In the genomic region with DNA sequence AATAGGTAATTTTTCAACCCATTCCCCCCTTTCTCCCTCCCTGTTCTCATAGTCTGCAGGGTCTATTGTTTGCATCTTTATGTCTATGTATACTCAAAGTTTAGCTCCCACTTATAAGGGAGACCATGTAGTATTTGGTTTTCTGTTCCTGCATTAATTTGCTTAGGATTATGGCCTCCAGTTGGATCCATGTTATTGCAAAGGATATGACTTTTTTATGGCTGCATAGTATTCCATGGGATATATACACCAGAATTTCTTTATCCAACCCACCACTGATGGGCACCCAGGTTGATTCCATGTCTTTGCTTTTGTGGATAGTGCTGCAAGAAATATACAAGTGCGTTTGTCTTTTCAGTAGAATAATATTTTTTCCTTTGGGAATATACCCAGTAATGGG, we compare ENCODE assay signal across 34 cellular contexts.
"Had no signal": no experiment of that assay in that cellular context is flagged by ENCODE, and none has a peak within 500 bp of the region (broad histone marks: within the 10 kb centered on the region; RNA-seq: fewer than 3 reads in every experiment).

No MANE protein-coding gene starts in this region.

- H3K4me3 ChIP-seq: MG63 had no signal

- H3K9me3 ChIP-seq: MG63 had no signal

- H3K36me3 ChIP-seq: MG63 had no signal

- H3K27me3 ChIP-seq: MG63 had no signal

- DNase-seq: Karpas-422, Kasumi-1, MG63, MM.1S, MV-4-11, NCI-H1048, NCI-H1092, NCI-H1092 treated with DMSO at 0.1 percent for 48 hours, NCI-H1105, NCI-H1105 treated with DMSO at 0.1 percent for 48 hours, NCI-H1417, NCI-H1417 treated with DMSO at 0.1 percent for 48 hours, NCI-H1436, NCI-H1436 treated with DMSO at 0.1 percent for 48 hours, NCI-H146, NCI-H1694, NCI-H1694 treated with DMSO at 0.1 percent for 48 hours, NCI-H187, NCI-H187 treated with DMSO at 0.1 percent for 48 hours, NCI-H1930, NCI-H2029, NCI-H2029 treated with DMSO at 0.1 percent for 48 hours, NCI-H2081, NCI-H2081 treated with DMSO at 0.1 percent for 48 hours, NCI-H2107, NCI-H2171, NCI-H2171 treated with DMSO at 0.1 percent for 48 hours, NCI-H2227 treated with DMSO at 0.1 percent for 48 hours, NCI-H226, NCI-H345, NCI-H446, NCI-H446 treated with DMSO at 0.1 percent for 48 hours, NCI-H510A, NCI-H510A treated with DMSO at 0.1 percent for 48 hours had no signal
